Comparison of ENCODE assay signal across 8 cellular contexts in the genomic region with DNA sequence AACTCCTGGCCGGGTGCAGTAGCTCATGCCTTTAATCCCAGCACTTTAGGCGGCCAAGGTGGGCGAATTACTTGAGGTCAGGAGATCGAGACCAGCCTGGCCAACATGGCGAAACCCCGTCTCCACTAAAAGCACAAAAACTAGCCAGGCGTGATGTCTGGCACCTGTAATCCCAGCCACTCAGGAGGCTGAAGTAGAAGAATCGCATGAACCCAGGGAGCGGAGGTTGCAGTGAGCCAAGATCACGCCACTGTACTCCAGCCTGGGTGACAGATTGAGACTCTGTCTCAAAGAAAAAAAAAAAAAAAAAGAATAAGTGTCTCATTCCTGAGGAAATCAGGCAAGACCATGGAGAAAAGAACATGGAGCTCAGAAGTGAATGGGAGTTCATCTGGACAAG. TPM values are rescaled to one million over a fixed set of nuclear protein-coding genes. Genes with fewer than 3 reads are reported as not detected.
DNase-seq lines count a peak whose midpoint lies in the region; ATAC-seq and TF ChIP-seq lines count a peak whose summit lies in the region.
"Not testable (repeated sequence)": the region's sequence is repeated elsewhere in the genome, so short reads cannot be mapped to it uniquely, and the experiment has no call there.

No MANE protein-coding gene starts in this region.

- not testable (repeated sequence) for TF ChIP-seq CTCF in CD4-positive, alpha-beta T cell (IDR thresholded peaks at IDR 0.05); dorsolateral prefrontal cortex (IDR thresholded peaks at IDR 0.05 in 54 of 56, conservative IDR thresholded peaks at IDR 0.05 in 2 of 56; ENCODE audit: low read depth in 1 of 56, partially characterized antibody in 56 of 56); left ventricle myocardium inferior (IDR thresholded peaks at IDR 0.05; ENCODE audit: borderline replicate concordance); nephron (IDR thresholded peaks at IDR 0.05; ENCODE audit: unreplicated experiment in 3 of 3)

- not testable (repeated sequence) for H3K4me1 ChIP-seq in HUES64 (ENCODE audit: insufficient read depth, low read length)
- H3K4me1 ChIP-seq in SJSA1 (replicated peaks), result peaks cover 14% of the 10 kb centered on the region
- peaks cover 64% of the 10 kb centered on the region for H3K4me1 ChIP-seq in left ventricle myocardium inferior
- H3K4me1 ChIP-seq in stomach smooth muscle (ENCODE audit: control insufficient read depth, insufficient read depth, low read length), result peaks cover 25% of the 10 kb centered on the region

- H3K36me3 Mint-ChIP-seq in CD4-positive, alpha-beta T cell (ENCODE audit: low read depth), result peaks cover 55% of the 10 kb centered on the region
- peaks cover 23% of the 10 kb centered on the region for H3K36me3 Mint-ChIP-seq in activated T-helper 1 cell treated with anti-CD3 and anti-CD28 coated beads, Interleukin-12 subunit alpha, Interleukin-12 subunit beta, Interleukin-2, Interleukin-4 antibody, amounts not matched to agents 30 ng/mL and 10 ng/mL and 1 ng/mL, durations not matched to agents 14 hours and 24 hours and 36 hours (ENCODE audit: low read depth)
- peaks cover 33% of the 10 kb centered on the region for H3K36me3 Mint-ChIP-seq in nephron (ENCODE audit: low read depth)

- POLR2A ChIA-PET in CD4-positive, alpha-beta T cell (lab: Charles Lee), result not testable (repeated sequence)

- H3K9me3 Mint-ChIP-seq in CD4-positive, alpha-beta T cell; activated T-helper 1 cell treated with anti-CD3 and anti-CD28 coated beads, Interleukin-12 subunit alpha, Interleukin-12 subunit beta, Interleukin-2, Interleukin-4 antibody, amounts not matched to agents 30 ng/mL and 10 ng/mL and 1 ng/mL, durations not matched to agents 14 hours and 24 hours and 36 hours; nephron: not testable (repeated sequence)

- 95% methylated on average over 10 of the region's 10 CpGs for WGBS in HUES64

- H3K27ac Mint-ChIP-seq in CD4-positive, alpha-beta T cell, result peak overlapping the region; percentile 99
- not testable (repeated sequence) for H3K27ac Mint-ChIP-seq in activated T-helper 1 cell treated with anti-CD3 and anti-CD28 coated beads, Interleukin-12 subunit alpha, Interleukin-12 subunit beta, Interleukin-2, Interleukin-4 antibody, amounts not matched to agents 30 ng/mL and 10 ng/mL and 1 ng/mL, durations not matched to agents 14 hours and 24 hours and 36 hours
- H3K27ac Mint-ChIP-seq in nephron, result peak overlapping the region in 2 of 3 experiments; percentile 100

- peak overlapping the region; percentile 81 for H3K4me3 ChIP-seq in HUES64 (ENCODE audit: low read length)
- H3K4me3 ChIP-seq in SJSA1, result peak overlapping the region; percentile 59
- H3K4me3 ChIP-seq in dorsolateral prefrontal cortex, result peak overlapping the region in 52 of 59 donors; percentile 73 to 100 (median 95)
- peak overlapping the region; percentile 97 for H3K4me3 ChIP-seq in left ventricle myocardium inferior
- H3K4me3 ChIP-seq in stomach smooth muscle (ENCODE audit: low read length in 2 of 2), result peak overlapping the region; percentile 95 to 99

- ATAC-seq in CD4-positive, alpha-beta T cell (ENCODE audit: poor library complexity), result not testable (repeated sequence)

- intact Hi-C loops in CD4-positive, alpha-beta T cell (cut with DNase I, micrococcal nuclease), result loop anchor here (5.0 kb wide), 5 partner anchors 194 to 1109 kb away; partner anchors contain the start of genes ABHD2 (in 1 of the 2), FANCI (in 1 of the 2), HAPLN3 (in 1 of the 2) and TICRR (in 1 of the 2)
- intact Hi-C loops in activated T-helper 1 cell treated with anti-CD3 and anti-CD28 coated beads, Interleukin-12 subunit alpha, Interleukin-12 subunit beta, Interleukin-2, Interleukin-4 antibody, amounts not matched to agents 30 ng/mL and 10 ng/mL and 1 ng/mL, durations not matched to agents 14 hours and 24 hours and 36 hours (cut with micrococcal nuclease); left ventricle myocardium inferior (cut with micrococcal nuclease): not testable (repeated sequence)
- intact Hi-C loops in dorsolateral prefrontal cortex (cut with DNase I), result loop anchor here (5.0 kb wide), 1 partner anchor 74 kb away; no protein-coding TSS in a partner anchor

- H3K27me3 ChIP-seq in CD4-positive, alpha-beta T cell (ENCODE audit: control insufficient read depth, insufficient read depth, low read length); HUES64 (ENCODE audit: insufficient read depth, low read length); SJSA1 (replicated peaks); dorsolateral prefrontal cortex; left ventricle myocardium inferior (ENCODE audit: low read depth); stomach smooth muscle (ENCODE audit: control insufficient read depth in 1 of 2, insufficient read depth in 2 of 2, low read length in 2 of 2): not testable (repeated sequence)

- peaks cover 44% of the 10 kb centered on the region for H3K36me3 ChIP-seq in HUES64 (ENCODE audit: insufficient read depth, low read length)
- H3K36me3 ChIP-seq in SJSA1, result peaks cover 55% of the 10 kb centered on the region
- H3K36me3 ChIP-seq in left ventricle myocardium inferior, result peaks cover 43% of the 10 kb centered on the region
- H3K36me3 ChIP-seq in stomach smooth muscle (ENCODE audit: control insufficient read depth in 2 of 2, insufficient read depth in 2 of 2, low read length in 2 of 2), result peaks cover 14 to 18% of the 10 kb centered on the region in 2 donors

- peak overlapping the region; percentile 98 for H3K4me3 Mint-ChIP-seq in CD4-positive, alpha-beta T cell
- H3K4me3 Mint-ChIP-seq in activated T-helper 1 cell treated with anti-CD3 and anti-CD28 coated beads, Interleukin-12 subunit alpha, Interleukin-12 subunit beta, Interleukin-2, Interleukin-4 antibody, amounts not matched to agents 30 ng/mL and 10 ng/mL and 1 ng/mL, durations not matched to agents 14 hours and 24 hours and 36 hours, result peak overlapping the region; percentile 96
- peak overlapping the region in 1 of 3 experiments; percentile 95 for H3K4me3 Mint-ChIP-seq in nephron

- H3K4me1 Mint-ChIP-seq in CD4-positive, alpha-beta T cell (ENCODE audit: low read depth), result peaks cover 43% of the 10 kb centered on the region
- peaks cover 41% of the 10 kb centered on the region for H3K4me1 Mint-ChIP-seq in activated T-helper 1 cell treated with anti-CD3 and anti-CD28 coated beads, Interleukin-12 subunit alpha, Interleukin-12 subunit beta, Interleukin-2, Interleukin-4 antibody, amounts not matched to agents 30 ng/mL and 10 ng/mL and 1 ng/mL, durations not matched to agents 14 hours and 24 hours and 36 hours (ENCODE audit: low read depth)
- peaks cover 15% of the 10 kb centered on the region for H3K4me1 Mint-ChIP-seq in nephron

- H3K27me3 Mint-ChIP-seq in CD4-positive, alpha-beta T cell; activated T-helper 1 cell treated with anti-CD3 and anti-CD28 coated beads, Interleukin-12 subunit alpha, Interleukin-12 subunit beta, Interleukin-2, Interleukin-4 antibody, amounts not matched to agents 30 ng/mL and 10 ng/mL and 1 ng/mL, durations not matched to agents 14 hours and 24 hours and 36 hours (ENCODE audit: insufficient read depth); nephron (ENCODE audit: low read depth): not testable (repeated sequence)

- not testable (repeated sequence) for DNase-seq in CD4-positive, alpha-beta T cell; SJSA1 (ENCODE audit: low read depth in 1 of 2, low spot score in 2 of 2); activated T-helper 1 cell treated with anti-CD3 and anti-CD28 coated beads, Interleukin-12 subunit alpha, Interleukin-12 subunit beta, Interleukin-2, Interleukin-4 antibody, amounts not matched to agents 30 ng/mL and 10 ng/mL and 1 ng/mL, durations not matched to agents 14 hours and 24 hours and 36 hours (ENCODE audit: low spot score); dorsolateral prefrontal cortex; left ventricle myocardium inferior

- H3K27ac ChIP-seq in CD4-positive, alpha-beta T cell (ENCODE audit: low read depth, low read length); HUES64 (ENCODE audit: low read depth, low read length); SJSA1; dorsolateral prefrontal cortex; left ventricle myocardium inferior (replicated peaks); stomach smooth muscle (ENCODE audit: low read length): not testable (repeated sequence)

- CTCF ChIA-PET in CD4-positive, alpha-beta T cell (lab: Charles Lee), result interaction anchor here (1.9 to 2.6 kb wide), 2 partner anchors 156 to 170 kb away, joined by 5 to 7 read pairs; partner anchors contain the start of gene ISG20

- H3K9ac ChIP-seq in HUES64 (ENCODE audit: low read depth, low read length); stomach smooth muscle (ENCODE audit: low read length in 2 of 2): not testable (repeated sequence)

- H3K9me3 ChIP-seq in CD4-positive, alpha-beta T cell (ENCODE audit: control insufficient read depth, low read length); HUES64 (ENCODE audit: insufficient read depth, low read depth, low read length); SJSA1 (replicated peaks); left ventricle myocardium inferior (replicated peaks); stomach smooth muscle (ENCODE audit: control insufficient read depth in 2 of 2, low read length in 2 of 2): not testable (repeated sequence)

RNA-seq across cellular contexts. Expression of gene MRPS11, which starts 1.2 kb away (rescaled TPM):
- 1 to 10 TPM; 8.0 to 8.4 TPM for total RNA-seq in CD4-positive, alpha-beta T cell
- polyA plus RNA-seq in HUES64 (2013, experiment 1 of 2), result 46.6 TPM
- 44.2 TPM for polyA plus RNA-seq in HUES64 (2013, experiment 2 of 2)
- total RNA-seq in SJSA1 (2014; rRNA removed; shearing (Covaris generic)), result 58.2 and 65.3 TPM in 2 replicates
- 68.3 and 78.0 TPM in 2 replicates for total RNA-seq in activated T-helper 1 cell treated with anti-CD3 and anti-CD28 coated beads, Interleukin-12 subunit alpha, Interleukin-12 subunit beta, Interleukin-2, Interleukin-4 antibody, amounts not matched to agents 30 ng/mL and 10 ng/mL and 1 ng/mL, durations not matched to agents 14 hours and 24 hours and 36 hours
- 10 to 100 TPM; 34.8 to 66.4 (median 50.4) TPM for total RNA-seq in dorsolateral prefrontal cortex
- total RNA-seq in left ventricle myocardium inferior, result 75.6 TPM

RNA-seq across cellular contexts. Expression of gene MRPL46, which starts 1.5 kb away (rescaled TPM):
- 10 to 100 TPM in 1 of 2 experiments, 1 to 10 TPM in 1; 8.6 to 10.2 TPM for total RNA-seq in CD4-positive, alpha-beta T cell
- polyA plus RNA-seq in HUES64 (2013, experiment 1 of 2), result 31.7 TPM
- polyA plus RNA-seq in HUES64 (2013, experiment 2 of 2), result 28.8 TPM
- total RNA-seq in SJSA1 (2014; rRNA removed; shearing (Covaris generic)), result 33.9 and 37.7 TPM in 2 replicates
- total RNA-seq in activated T-helper 1 cell treated with anti-CD3 and anti-CD28 coated beads, Interleukin-12 subunit alpha, Interleukin-12 subunit beta, Interleukin-2, Interleukin-4 antibody, amounts not matched to agents 30 ng/mL and 10 ng/mL and 1 ng/mL, durations not matched to agents 14 hours and 24 hours and 36 hours, result 47.5 and 49.1 TPM in 2 replicates
- total RNA-seq in dorsolateral prefrontal cortex, result 10 to 100 TPM; 23.1 to 42.3 (median 30.9) TPM
- 80.8 TPM for total RNA-seq in left ventricle myocardium inferior
